ENCODE assay signal across 10 cellular contexts in the genomic region with DNA sequence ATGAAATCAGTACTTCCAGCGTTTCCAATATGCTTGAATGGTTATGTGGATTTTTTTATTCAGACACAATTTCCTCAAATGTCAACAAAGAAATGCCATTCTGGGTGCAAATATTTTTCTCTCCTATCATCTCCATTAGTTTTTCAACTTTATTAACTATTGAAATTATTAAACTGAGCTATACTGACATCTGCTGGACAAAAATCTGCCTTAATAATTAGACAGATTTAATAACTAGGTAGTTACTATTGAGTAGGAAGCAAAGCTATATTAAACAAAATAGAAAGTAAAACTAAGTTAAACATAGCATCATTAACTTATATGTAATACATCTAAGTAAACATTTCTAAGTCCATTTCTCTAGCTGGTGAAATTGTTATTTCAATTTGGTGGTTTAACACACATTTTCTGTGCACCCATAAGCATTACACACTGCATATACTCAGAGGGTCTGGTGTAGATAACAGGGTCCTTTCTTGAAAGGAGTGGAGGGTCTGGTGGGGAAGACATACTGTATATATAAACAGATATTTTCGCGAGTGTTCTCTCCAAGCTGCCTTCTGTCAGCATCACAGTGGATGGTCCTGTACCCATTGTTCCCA.
DNase-seq lines count a peak whose midpoint lies in the region; ATAC-seq and TF ChIP-seq lines count a peak whose summit lies in the region.
"Had no signal": no experiment of that assay in that cellular context is flagged by ENCODE, and none has a peak within 500 bp of the region (broad histone marks: within the 10 kb centered on the region; RNA-seq: fewer than 3 reads in every experiment).

No MANE protein-coding gene starts in this region.

- no peak overlapping the region for H3K4me3 ChIP-seq in cardiac fibroblast (replicated peaks in 1 of 2; ENCODE audit: low read depth in 2 of 2, low read length in 2 of 2)
- H3K4me3 ChIP-seq: SJCRH30 had no signal

- H3K9me3 Mint-ChIP-seq in neural crest cell, result no peaks in the 10 kb centered on the region

- H3K27ac Mint-ChIP-seq in neural crest cell (ENCODE audit: unreplicated experiment), result no peak overlapping the region

- H3K27me3 Mint-ChIP-seq in neural crest cell (ENCODE audit: low read depth), result no peaks in the 10 kb centered on the region

- no peaks in the 10 kb centered on the region for H3K4me1 Mint-ChIP-seq in neural crest cell

- intact Hi-C loops in head of caudate nucleus (cut with DNase I), result loop anchor here (10.0 kb wide), 1 partner anchor 145 kb away; no protein-coding TSS in a partner anchor

- peak; percentile 3 for DNase-seq in GM13976 (ENCODE audit: low spot score)
- peak; percentile 16 for DNase-seq in LHCN-M2 (ENCODE audit: low read depth)
- peak; percentile 29 to 40 for DNase-seq in cardiac fibroblast (ENCODE audit: low read depth in 2 of 2)
- no peak for DNase-seq in neural crest cell (ENCODE audit: low read depth, low spot score)
- DNase-seq in head of caudate nucleus, result no peak
- DNase-seq in activated T-cell treated with anti-CD3 and anti-CD28 coated beads for 4 hours, result no peak
- no peak for DNase-seq in epidermal melanocyte (ENCODE audit: insufficient read length, low spot score)
- DNase-seq: effector CD4-positive, alpha-beta T cell had no signal

- H3K36me3 Mint-ChIP-seq in neural crest cell (ENCODE audit: low read depth), result no peaks in the 10 kb centered on the region

- no peak for ATAC-seq in HG02642 (IDR thresholded peaks at IDR 0.05; ENCODE audit: poor library complexity, unreplicated experiment)

- in situ Hi-C loops in GM13976 (cut with MboI; ENCODE audit: low sequenced_read_pairs, unreplicated experiment), result no loop called here

- no peak overlapping the region for H3K4me3 Mint-ChIP-seq in neural crest cell

- TF ChIP-seq CTCF in GM13976 (IDR thresholded peaks at IDR 0.05; ENCODE audit: borderline replicate concordance, control extremely low read depth, extremely low read depth, insufficient read depth, missing control alignments), result no peak
- peak; percentile 17 for TF ChIP-seq CTCF in cardiac fibroblast (IDR thresholded peaks at IDR 0.05; ENCODE audit: low read depth, low read length)
- TF ChIP-seq CTCF in neural crest cell (conservative IDR thresholded peaks at IDR 0.05), result peak; percentile 70

Comparison
In these comparisons a context has a peak if more than half of its experiments do, and no peak if none do; other contexts are left out.
1. DNase-seq: peak in GM13976 (single experiment), LHCN-M2 (single experiment) and cardiac fibroblast (2 of 2); none in neural crest cell (single experiment), head of caudate nucleus (0 of 42), activated T-cell treated with anti-CD3 and anti-CD28 coated beads for 4 hours (single experiment) and epidermal melanocyte (single experiment).